In the genomic region with DNA sequence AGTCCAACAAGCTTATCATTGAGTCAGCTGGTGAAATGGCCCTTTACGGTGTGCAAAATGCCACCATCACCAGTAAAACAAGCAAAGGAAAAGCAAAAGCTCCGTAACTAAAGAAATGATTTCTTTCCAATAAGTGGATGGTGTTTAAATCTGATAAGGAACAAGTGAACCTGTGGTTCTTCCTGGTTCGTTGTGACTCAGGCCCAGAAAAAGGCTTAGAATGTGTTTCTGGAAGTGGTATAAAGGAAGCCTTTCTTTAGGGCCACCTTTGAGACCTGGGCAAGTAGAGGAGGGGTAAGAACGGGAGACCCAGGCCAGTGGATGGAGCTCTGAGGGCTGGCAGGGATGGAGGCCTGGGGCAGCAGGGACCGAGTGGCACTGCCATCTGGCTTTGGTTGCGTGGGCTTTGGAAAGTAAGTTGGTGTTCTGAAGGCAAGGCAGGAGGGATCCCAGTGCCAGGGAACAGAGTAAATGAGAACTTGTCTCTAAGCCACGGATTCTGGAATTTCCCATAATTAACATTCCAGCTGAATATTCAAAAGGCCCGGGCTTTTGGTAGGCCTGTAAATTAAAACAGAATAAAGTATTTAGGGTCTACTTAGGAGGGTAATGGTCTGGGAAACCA, we compare ENCODE assay signal across 14 cellular contexts.
"Had no signal": no experiment of that assay in that cellular context is flagged by ENCODE, and none has a peak within 500 bp of the region (broad histone marks: within the 10 kb centered on the region; RNA-seq: fewer than 3 reads in every experiment).

No MANE protein-coding gene starts in this region.

- H3K9me3 ChIP-seq: adrenal gland, left ventricle myocardium inferior, ovary, tibial artery, uterus had no signal

- H3K27ac ChIP-seq: adrenal gland, foreskin keratinocyte, left ventricle myocardium inferior, ovary, tibial artery, uterus had no signal

- H3K4me3 ChIP-seq: adrenal gland, left ventricle myocardium inferior, ovary, tibial artery, uterus had no signal

- H3K27me3 ChIP-seq: adrenal gland, foreskin keratinocyte, ovary, uterus had no signal

- H3K4me1 ChIP-seq: adrenal gland, foreskin keratinocyte, left ventricle myocardium inferior, tibial artery, uterus had no signal

- H3K36me3 ChIP-seq: adrenal gland, left ventricle myocardium inferior, ovary, tibial artery, uterus had no signal

- DNase-seq: activated CD4-positive, alpha-beta T cell treated with anti-CD3 and anti-CD28 coated beads for 36 hours; activated CD8-positive, alpha-beta T cell treated with anti-CD3 and anti-CD28 coated beads for 36 hours; activated effector memory CD4-positive, alpha-beta T cell treated with anti-CD3 and anti-CD28 coated beads, Interleukin-2, amount 50 U/mL, for 16 hours; activated T-cell treated with anti-CD3 and anti-CD28 coated beads, Interleukin-2, amount 50 U/mL, for 48 hours; adrenal gland; cerebellar nuclear complex; effector CD8-positive, alpha-beta T cell; foreskin keratinocyte; left ventricle myocardium inferior; ovary; stimulated activated CD4-positive, alpha-beta T cell treated with anti-CD3 and anti-CD28 coated beads, Interleukin-12 subunit alpha, Interleukin-12 subunit beta, amount 100 ng/mL, for 4 hours; tibial artery; uterus had no signal

- ATAC-seq: activated CD4-positive, alpha-beta T cell treated with anti-CD3 and anti-CD28 coated beads for 36 hours; activated CD8-positive, alpha-beta T cell treated with anti-CD3 and anti-CD28 coated beads for 36 hours; foreskin keratinocyte; stimulated activated memory B cell treated with anti-CD40 and anti-IgM and Interleukin-4, amounts not matched to agents 10 μg/mL and 1 μg/mL and 100 μg/mL, for 72 hours had no signal
